Comparison of ENCODE assay signal across 1 cellular context in genomic region chr14:89902876-89903275, GRCh38.
TF ChIP-seq lines count a peak whose summit lies in the region.

No MANE protein-coding gene starts in this region.

TF ChIP-seq in K562, 482 proteins besides CTCF, POLR2A, EP300 and RAD21:
- TF ChIP-seq RB1 (IDR thresholded peaks at IDR 0.05; ENCODE audit: low read depth) (no peak), NBN (IDR thresholded peaks at IDR 0.05; ENCODE audit: low read depth) (no peak), ZBTB11 (CRISPR knock-in tag; IDR thresholded peaks at IDR 0.05) (no peak), NR2C1 (IDR thresholded peaks at IDR 0.05) (no peak), NR2C1 (tag; IDR thresholded peaks at IDR 0.05) (no peak), TCF7L2 (IDR thresholded peaks at IDR 0.05; ENCODE audit: low read depth, low read length) (no peak), CLOCK (CRISPR knock-in tag; IDR thresholded peaks at IDR 0.05; ENCODE audit: borderline replicate concordance) (no peak), CHCHD3 (CRISPR knock-in tag; IDR thresholded peaks at IDR 0.05) (no peak)
- TF ChIP-seq, protein P1, sequence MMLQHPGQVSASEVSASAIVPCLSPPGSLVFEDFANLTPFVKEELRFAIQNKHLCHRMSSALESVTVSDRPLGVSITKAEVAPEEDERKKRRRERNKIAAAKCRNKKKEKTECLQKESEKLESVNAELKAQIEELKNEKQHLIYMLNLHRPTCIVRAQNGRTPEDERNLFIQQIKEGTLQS (IDR thresholded peaks at IDR 0.05): no peak
- TF ChIP-seq, protein P1 (CRISPR knock-in tag; conservative IDR thresholded peaks at IDR 0.05): no peak
